ENCODE assay signal across 21 cellular contexts in the genomic region with DNA sequence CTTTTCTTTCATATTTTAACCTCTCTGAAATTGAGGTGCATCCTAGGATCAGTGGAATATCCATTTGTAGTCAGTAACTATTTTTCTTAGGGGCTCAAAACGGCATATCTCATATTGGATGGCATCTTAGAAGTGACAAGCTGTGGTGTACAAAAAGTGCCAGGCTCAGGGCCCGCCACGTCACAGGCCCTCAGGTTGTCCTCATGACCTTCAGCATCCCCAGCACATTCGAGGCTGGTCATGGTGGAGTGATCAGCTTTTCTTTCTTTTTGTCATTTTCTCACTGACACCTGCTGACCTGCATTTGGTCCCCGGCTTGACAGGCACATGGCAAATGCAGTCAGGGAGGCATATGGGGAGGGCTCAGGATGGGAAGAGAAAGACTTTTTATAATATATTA. TPM values are rescaled to one million over a fixed set of nuclear protein-coding genes. Genes with fewer than 3 reads are reported as not detected.
"Had no signal": no experiment of that assay in that cellular context is flagged by ENCODE, and none has a peak within 500 bp of the region (broad histone marks: within the 10 kb centered on the region; RNA-seq: fewer than 3 reads in every experiment).

No MANE protein-coding gene starts in this region.

- H3K27me3 ChIP-seq: cardiac muscle cell, colonic mucosa, gastroesophageal sphincter, pancreas, testis had no signal

- H3K4me3 ChIP-seq: cardiac muscle cell, colonic mucosa, gastroesophageal sphincter, left ventricle myocardium inferior, pancreas, testis had no signal

- H3K4me1 ChIP-seq: colonic mucosa, pancreas had no signal

- DNase-seq: activated CD4-positive, alpha-beta memory T cell treated with anti-CD3 and anti-CD28 coated beads for 36 hours; activated CD4-positive, alpha-beta T cell treated with anti-CD3 and anti-CD28 coated beads for 1 hour; activated gamma-delta T cell treated with Interleukin-2 at 50 U/mL for 16 hours; activated T-cell treated with anti-CD3 and anti-CD28 coated beads, Interleukin-2, amount 50 U/mL, for 48 hours; colonic mucosa; effector memory CD8-positive, alpha-beta T cell; islet precursor cell; left ventricle myocardium inferior; mesendoderm; stimulated activated CD4-positive, alpha-beta T cell treated with anti-CD3 and anti-CD28 coated beads, Interleukin-4, amount 100 ng/mL, for 1 hour; stimulated activated CD8-positive, alpha-beta memory T cell treated with anti-CD3 and anti-CD28 coated beads, Interleukin-4, amount 100 ng/mL, for 48 hours; stimulated activated naive CD8-positive, alpha-beta T cell treated with anti-CD3 and anti-CD28 coated beads, Interleukin-15, Interleukin-2, amounts not matched to agents 100 U/mL and 50 U/mL, for 24 hours; SW 1271; T1000; testis had no signal

- H3K27ac ChIP-seq: cardiac muscle cell, colonic mucosa, pancreas had no signal

- FAIRE-seq: astrocyte, pancreas had no signal

- H3K9me3 ChIP-seq: colonic mucosa, gastroesophageal sphincter, left ventricle myocardium inferior, pancreas, testis had no signal

- H3K36me3 ChIP-seq: cardiac muscle cell, colonic mucosa, gastroesophageal sphincter, left ventricle myocardium inferior, pancreas had no signal

- ATAC-seq: effector memory CD8-positive, alpha-beta T cell; stimulated activated naive CD8-positive, alpha-beta T cell treated with anti-CD3 and anti-CD28 coated beads, Interleukin-15, Interleukin-2, amounts not matched to agents 100 U/mL and 50 U/mL, for 24 hours had no signal

RNA-seq across cellular contexts. Expression of a gene that starts 31.1 kb away (rescaled TPM):
- total RNA-seq: epithelial cell of proximal tubule, gastroesophageal sphincter, left ventricle myocardium inferior, renal cortical epithelial cell had no signal
